ENCODE assay signal across 7 cellular contexts in genomic region chr11:61545921-61546320, GRCh38. TPM values are rescaled to one million over a fixed set of nuclear protein-coding genes. Genes with fewer than 3 reads are reported as not detected.
"Had no signal": no experiment of that assay in that cellular context is flagged by ENCODE, and none has a peak within 500 bp of the region (broad histone marks: within the 10 kb centered on the region; RNA-seq: fewer than 3 reads in every experiment).

No MANE protein-coding gene starts in this region.

- H3K27ac ChIP-seq: GM23248 had no signal

- DNase-seq: GOT3, H9, IMR-90, KG1 had no signal

- H3K4me3 ChIP-seq: GM23248, K562 had no signal

- H3K9ac ChIP-seq: GM23248 had no signal

- H2AFZ ChIP-seq: GM23248 had no signal

RNA-seq across cellular contexts. Expression of gene LRRC10B, which starts 37.4 kb away (rescaled TPM):
- total RNA-seq: H4, IMR-90 had no signal
- polyA plus RNA-seq: GM23248, IMR-90, K562 had no signal
